13 cellular contexts compared by ENCODE assay signal in the genomic region with DNA sequence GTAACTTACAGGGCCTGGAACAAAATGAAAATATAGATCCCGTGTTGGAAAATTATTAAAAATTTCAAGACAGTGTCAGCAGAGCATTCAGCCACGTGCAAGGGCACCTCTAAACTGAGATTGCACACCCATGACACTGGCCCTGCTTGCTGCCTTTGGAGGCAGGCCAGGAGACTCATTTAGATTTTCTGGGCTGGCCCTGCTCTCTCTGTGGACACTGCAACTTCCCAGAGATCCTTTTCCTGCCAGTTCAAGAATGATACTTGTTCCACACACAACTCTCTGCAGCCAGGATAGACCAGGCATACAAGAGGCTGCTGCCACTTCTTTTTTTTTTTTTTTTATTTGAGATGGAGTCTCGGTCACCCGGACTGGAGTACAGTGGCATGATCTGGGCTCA. TPM values are rescaled to one million over a fixed set of nuclear protein-coding genes. Genes with fewer than 3 reads are reported as not detected.
DNase-seq lines count a peak whose midpoint lies in the region; ATAC-seq, FAIRE-seq and TF ChIP-seq lines count a peak whose summit lies in the region.
"Had no signal": no experiment of that assay in that cellular context is flagged by ENCODE, and none has a peak within 500 bp of the region (broad histone marks: within the 10 kb centered on the region; RNA-seq: fewer than 3 reads in every experiment).

No MANE protein-coding gene starts in this region.

- H3K79me2 ChIP-seq in endothelial cell of umbilical vein (ENCODE audit: control insufficient read depth, insufficient read depth, low read length): no peaks in the 10 kb centered on the region

- H3K9me3 Mint-ChIP-seq in nephron progenitor cell: no peaks in the 10 kb centered on the region
- H3K9me3 Mint-ChIP-seq: natural killer cell had no signal

- no peak overlapping the region for H2AFZ ChIP-seq in endothelial cell of umbilical vein (ENCODE audit: low read depth, low read length)

- no peaks in the 10 kb centered on the region for H4K20me1 ChIP-seq in endothelial cell of umbilical vein (replicated peaks; ENCODE audit: control insufficient read depth, extremely low read depth, insufficient read depth, low read length)

- FAIRE-seq in endothelial cell of umbilical vein (lab: Jason Lieb, UNC): no peak
- FAIRE-seq: colon had no signal

- CTCF ChIA-PET in endothelial cell of umbilical vein (lab: Charles Lee): interaction anchor here (1.2 to 1.8 kb wide), 4 partner anchors 8 to 185 kb away, joined by 3 to 17 read pairs (median 4); no protein-coding TSS in a partner anchor

- no peak overlapping the region for H3K9ac ChIP-seq in endothelial cell of umbilical vein (replicated peaks; ENCODE audit: extremely low read depth, insufficient read depth, low read length)

- DNase-seq in Right ventricle myocardium superior: peak; percentile 72
- no peak for DNase-seq in right atrium auricular region (ENCODE audit: low spot score)
- DNase-seq in endothelial cell of umbilical vein (ENCODE audit: low read depth, low spot score): peak; percentile 20
- no peak for DNase-seq in mucosa of descending colon
- DNase-seq in GM20000 (ENCODE audit: low spot score): no peak
- DNase-seq in nephron progenitor cell: no peak
- no peak for DNase-seq in NCI-H2081 treated with DMSO at 0.1 percent for 48 hours (lab: John Stamatoyannopoulos, UW)
- DNase-seq: AML-193, natural killer cell, NCI-H146, WERI-Rb-1 had no signal

- TF ChIP-seq CTCF in right atrium auricular region (IDR thresholded peaks at IDR 0.05) (no peak), endothelial cell of umbilical vein (IDR thresholded peaks at IDR 0.05; ENCODE audit: extremely low read depth in 1 of 2, insufficient read depth in 1 of 2, low read depth in 1 of 2, low read length in 2 of 2) (no peak), mucosa of descending colon (IDR thresholded peaks at IDR 0.05) (no peak), GM20000 (IDR thresholded peaks at IDR 0.05; ENCODE audit: extremely low read depth, missing control alignments) (no peak), nephron progenitor cell (IDR thresholded peaks at IDR 0.05) (no peak)

- intact Hi-C loops in Right ventricle myocardium superior (cut with DNase I): no loop called here
- intact Hi-C loops in endothelial cell of umbilical vein (cut with micrococcal nuclease): no loop called here
- intact Hi-C loops in mucosa of descending colon (cut with DNase I, micrococcal nuclease): no loop called here

- dilution Hi-C loops in endothelial cell of umbilical vein (cut with MboI; ENCODE audit: extremely low pct_ligation_motif_present, low sequenced_read_pairs): no loop called here

- no peaks in the 10 kb centered on the region for H3K27me3 ChIP-seq in right atrium auricular region
- no peaks in the 10 kb centered on the region for H3K27me3 ChIP-seq in endothelial cell of umbilical vein (ENCODE audit: control insufficient read depth in 2 of 2, insufficient read depth in 2 of 2, low read length in 2 of 2)

- no peak overlapping the region for H3K27ac ChIP-seq in right atrium auricular region
- H3K27ac ChIP-seq in endothelial cell of umbilical vein (ENCODE audit: insufficient read depth, low read depth, low read length): no peak overlapping the region
- H3K27ac ChIP-seq: WERI-Rb-1 had no signal

- TF ChIP-seq POLR2A in endothelial cell of umbilical vein (IDR thresholded peaks at IDR 0.05; ENCODE audit: low read depth, low read length): no peak

- ATAC-seq in Right ventricle myocardium superior (ENCODE audit: poor library complexity) (peak; percentile 81), mucosa of descending colon (peak; percentile 28), GM18909 (IDR thresholded peaks at IDR 0.05; ENCODE audit: poor library complexity, unreplicated experiment) (no peak)
- ATAC-seq: natural killer cell had no signal

- H3K9me1 ChIP-seq in endothelial cell of umbilical vein (replicated peaks; ENCODE audit: control insufficient read depth, extremely low read depth, insufficient read depth, low read length): no peaks in the 10 kb centered on the region

- no peak overlapping the region for H3K4me3 ChIP-seq in right atrium auricular region
- H3K4me3 ChIP-seq in endothelial cell of umbilical vein (replicated peaks in 1 of 3; ENCODE audit: insufficient read depth in 1 of 3, low read depth in 1 of 3, low read length in 3 of 3): no peak overlapping the region
- H3K4me3 ChIP-seq in mucosa of descending colon: no peak overlapping the region

- H3K4me2 ChIP-seq in endothelial cell of umbilical vein (ENCODE audit: insufficient read depth, low read length): no peak overlapping the region

- H3K4me3 Mint-ChIP-seq in nephron progenitor cell: no peak overlapping the region
- H3K4me3 Mint-ChIP-seq: natural killer cell had no signal

- no TSS peak for BruUV-seq in endothelial cell of umbilical vein (replicated peaks; lab: Mats Ljungman, UMichigan)

- H3K9me3 ChIP-seq in right atrium auricular region (no peaks in the 10 kb centered on the region), endothelial cell of umbilical vein (replicated peaks; ENCODE audit: control insufficient read depth, insufficient read depth, low read length) (no peaks in the 10 kb centered on the region), mucosa of descending colon (no peaks in the 10 kb centered on the region)

- POLR2A ChIA-PET in endothelial cell of umbilical vein (lab: Charles Lee): interaction anchor here (0.6 kb wide), 1 partner anchor 116 kb away, joined by 3 read pairs; no protein-coding TSS in a partner anchor

- no peak overlapping the region for H3K27ac Mint-ChIP-seq in nephron progenitor cell
- H3K27ac Mint-ChIP-seq: natural killer cell had no signal

- no peaks in the 10 kb centered on the region for H3K36me3 Mint-ChIP-seq in nephron progenitor cell (ENCODE audit: low read depth)
- H3K36me3 Mint-ChIP-seq: natural killer cell had no signal

- H3K4me1 ChIP-seq in right atrium auricular region (peaks cover 0 to 9% of the 10 kb centered on the region in 2 donors), endothelial cell of umbilical vein (ENCODE audit: control insufficient read depth, extremely low read depth, insufficient read depth, low read length) (peaks cover 11% of the 10 kb centered on the region), mucosa of descending colon (ENCODE audit: low read depth) (no peaks in the 10 kb centered on the region)

- peaks cover 7% of the 10 kb centered on the region for H3K27me3 Mint-ChIP-seq in nephron progenitor cell (ENCODE audit: low read depth, poor library complexity)

- peaks cover 42% of the 10 kb centered on the region for H3K4me1 Mint-ChIP-seq in nephron progenitor cell

- H3K36me3 ChIP-seq in right atrium auricular region (no peaks in the 10 kb centered on the region), endothelial cell of umbilical vein (ENCODE audit: control insufficient read depth in 2 of 2, extremely low read depth in 1 of 2, insufficient read depth in 2 of 2, low read length in 2 of 2) (no peaks in the 10 kb centered on the region), mucosa of descending colon (ENCODE audit: low read depth) (no peaks in the 10 kb centered on the region)
- H3K36me3 ChIP-seq: WERI-Rb-1 had no signal

TF ChIP-seq in endothelial cell of umbilical vein, 7 proteins besides CTCF, POLR2A, EP300 and RAD21:
- no peak for TF ChIP-seq POLR2AphosphoS5 (IDR thresholded peaks at IDR 0.05; ENCODE audit: insufficient read depth, low read depth, low read length)
- TF ChIP-seq GATA2 (IDR thresholded peaks at IDR 0.05; ENCODE audit: insufficient read depth, insufficient read length, low read depth, low read length): no peak
- TF ChIP-seq MYC (IDR thresholded peaks at IDR 0.05; ENCODE audit: low read depth, low read length): no peak
- TF ChIP-seq EZH2 (IDR thresholded peaks at IDR 0.05; ENCODE audit: borderline replicate concordance, low read depth, low read length, severe bottlenecking): no peak
- TF ChIP-seq, protein P1, sequence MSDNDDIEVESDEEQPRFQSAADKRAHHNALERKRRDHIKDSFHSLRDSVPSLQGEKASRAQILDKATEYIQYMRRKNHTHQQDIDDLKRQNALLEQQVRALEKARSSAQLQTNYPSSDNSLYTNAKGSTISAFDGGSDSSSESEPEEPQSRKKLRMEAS (IDR thresholded peaks at IDR 0.05; ENCODE audit: insufficient read depth, insufficient read length): no peak
- TF ChIP-seq FOS (IDR thresholded peaks at IDR 0.05; ENCODE audit: borderline replicate concordance, insufficient read depth, low read length): no peak
- TF ChIP-seq JUN (IDR thresholded peaks at IDR 0.05; ENCODE audit: borderline replicate concordance, insufficient read depth, insufficient read length, low read depth): no peak
TF ChIP-seq in endothelial cell of umbilical vein: peak in this region for 0.

RNA-seq across cellular contexts. Expression of a gene that starts 56.7 kb away (rescaled TPM):
- total RNA-seq in Right ventricle myocardium superior (6.7 TPM), right atrium auricular region (1 to 10 TPM; 3.4 to 8.0 TPM), endothelial cell of umbilical vein (7.7 and 8.8 TPM in 2 replicates), mucosa of descending colon (10 to 100 TPM; 27.8 to 54.6 (median 44.0) TPM)
- 2.3 and 3.1 TPM in 2 replicates for polyA plus RNA-seq in endothelial cell of umbilical vein
- polyA plus RNA-seq in endothelial cell of umbilical vein (2011; cell fraction: cytosol; rRNA removed): 3.2 and 3.4 TPM in 2 replicates
- polyA plus RNA-seq in endothelial cell of umbilical vein (2011; cell fraction: nucleus; rRNA removed): 5.8 and 6.2 TPM in 2 replicates
- 8.9 and 9.5 TPM in 2 replicates for polyA plus RNA-seq in endothelial cell of umbilical vein (2012)
- 7.1 and 10.1 TPM in 2 replicates for polyA minus RNA-seq in endothelial cell of umbilical vein
- 14.0 TPM for polyA minus RNA-seq in endothelial cell of umbilical vein (2011; cell fraction: cytosol; rRNA and poly(A)+ RNA removed)
- 5.7 and 6.3 TPM in 2 replicates for polyA minus RNA-seq in endothelial cell of umbilical vein (2011; cell fraction: nucleus; rRNA and poly(A)+ RNA removed)

Comparison
In these comparisons a context has a peak if more than half of its experiments do, and no peak if none do; other contexts are left out.
1. DNase-seq: peak in Right ventricle myocardium superior (single experiment) and endothelial cell of umbilical vein (single experiment); none in right atrium auricular region (single experiment), mucosa of descending colon (0 of 3), GM20000 (single experiment), nephron progenitor cell (single experiment) and NCI-H2081 treated with DMSO at 0.1 percent for 48 hours (single experiment).